13 cellular contexts compared by ENCODE assay signal in genomic region chr19:6667114-6667627, GRCh38. TPM values are rescaled to one million over a fixed set of nuclear protein-coding genes. Genes with fewer than 3 reads are reported as not detected.
DNase-seq lines count a peak whose midpoint lies in the region; ATAC-seq, FAIRE-seq and TF ChIP-seq lines count a peak whose summit lies in the region.
"Had no signal": no experiment of that assay in that cellular context is flagged by ENCODE, and none has a peak within 500 bp of the region (broad histone marks: within the 10 kb centered on the region; RNA-seq: fewer than 3 reads in every experiment).

No MANE protein-coding gene starts in this region.

- peak overlapping the region; percentile 58 for H3K4me3 ChIP-seq in GM12878
- H3K4me3 ChIP-seq: SK-N-MC, tibial nerve had no signal

- TF ChIP-seq CTCF in GM12878 (IDR thresholded peaks at IDR 0.05 in 2 of 3, conservative IDR thresholded peaks at IDR 0.05 in 1 of 3; ENCODE audit: control insufficient read depth in 2 of 3, extremely low read depth in 1 of 3, insufficient read depth in 1 of 3, low read depth in 3 of 3, low read length in 3 of 3) (no peak), osteocyte (IDR thresholded peaks at IDR 0.05) (no peak)

- POLR2A ChIA-PET in T-cell (lab: Charles Lee) (no interaction called here), GM12878 (lab: Charles Lee) (interaction anchor here (3.4 kb wide), 1 partner anchor 146 kb away, joined by 15 read pairs; no protein-coding TSS in a partner anchor)

- H3K27ac ChIP-seq in GM12878 (ENCODE audit: control insufficient read depth, insufficient read depth): no peak overlapping the region
- H3K27ac ChIP-seq: SK-N-MC, tibial nerve had no signal

- intact Hi-C loops in GM12878 (cut with micrococcal nuclease; ENCODE audit: unreplicated experiment) (no loop called here), left ventricle myocardium superior (cut with micrococcal nuclease) (no loop called here)

- no peak for TF ChIP-seq RAD21 in GM12878 (IDR thresholded peaks at IDR 0.05; ENCODE audit: insufficient read depth, low read depth, low read length)

- TF ChIP-seq POLR2A in GM12878 (IDR thresholded peaks at IDR 0.05; ENCODE audit: low read depth, low read length): no peak

- H3K36me3 Mint-ChIP-seq in T-cell (peaks cover 14% of the 10 kb centered on the region), osteocyte (ENCODE audit: unreplicated experiment) (no peaks in the 10 kb centered on the region)
- H3K36me3 Mint-ChIP-seq: mesothelial cell of epicardium had no signal

- no peak overlapping the region for H2AFZ ChIP-seq in GM12878 (ENCODE audit: control insufficient read depth, low read depth, low read length)

- TF ChIP-seq EP300 in GM12878 (IDR thresholded peaks at IDR 0.05; ENCODE audit: borderline replicate concordance in 1 of 2, control insufficient read depth in 1 of 2, low read depth in 2 of 2, low read length in 2 of 2): no peak

- WGBS in GM12878 (ENCODE audit: insufficient coverage, insufficient replicate concordance, low lambda C conversion rate, missing lambda C conversion rate): 98% methylated on average over 14 of the region's 14 CpGs

- no TSS peak for BruUV-seq in GM12878 (replicated peaks; lab: Mats Ljungman, UMichigan)

- H3K4me2 ChIP-seq in GM12878 (ENCODE audit: control insufficient read depth, insufficient read depth): peak overlapping the region; percentile 40

- peak overlapping the region; percentile 73 to 83 for H3K27ac Mint-ChIP-seq in T-cell
- no peak overlapping the region for H3K27ac Mint-ChIP-seq in osteocyte (ENCODE audit: unreplicated experiment)
- H3K27ac Mint-ChIP-seq: mesothelial cell of epicardium had no signal

- H3K9me3 Mint-ChIP-seq in T-cell (no peaks in the 10 kb centered on the region), osteocyte (ENCODE audit: unreplicated experiment) (no peaks in the 10 kb centered on the region)
- H3K9me3 Mint-ChIP-seq: mesothelial cell of epicardium had no signal

- peaks cover 2 to 8% of the 10 kb centered on the region in 2 experiments; a peak in 3 of 4 replicates for H3K36me3 ChIP-seq in GM12878 (ENCODE audit: control insufficient read depth in 2 of 2, insufficient read depth in 2 of 2, low read length in 1 of 2)
- H3K36me3 ChIP-seq: tibial nerve had no signal

- no peaks in the 10 kb centered on the region for H4K20me1 ChIP-seq in GM12878 (ENCODE audit: control insufficient read depth, insufficient read depth)

- in situ Hi-C loops in GM12878 (cut with MboI): no loop called here

- H3K9ac ChIP-seq in GM12878 (ENCODE audit: control insufficient read depth, insufficient read depth, low read length): no peak overlapping the region

- no peaks in the 10 kb centered on the region for H3K27me3 ChIP-seq in GM12878 (replicated peaks in 1 of 2; ENCODE audit: control insufficient read depth in 2 of 2, insufficient read depth in 2 of 2, low read length in 1 of 2)
- H3K27me3 ChIP-seq: tibial nerve had no signal

- no peak for FAIRE-seq in GM12878 (lab: Jason Lieb, UNC)

- SMC1A ChIA-PET in GM12878 (lab: Charles Lee; ENCODE audit: uncharacterized antibody, unreplicated experiment): no interaction called here

- peaks cover 34 to 47% (median 38%) of the 10 kb centered on the region in 3 donors for H3K4me1 Mint-ChIP-seq in T-cell
- H3K4me1 Mint-ChIP-seq in osteocyte (ENCODE audit: unreplicated experiment): no peaks in the 10 kb centered on the region
- H3K4me1 Mint-ChIP-seq: mesothelial cell of epicardium had no signal

- no peaks in the 10 kb centered on the region for H3K27me3 Mint-ChIP-seq in T-cell
- no peaks in the 10 kb centered on the region for H3K27me3 Mint-ChIP-seq in osteocyte (ENCODE audit: unreplicated experiment)

- DNase-seq in activated gamma-delta T cell treated with Interleukin-2 at 50 U/mL for 16 hours: peak; percentile 20
- DNase-seq in activated gamma-delta T cell (lab: John Stamatoyannopoulos, UW): no peak
- DNase-seq in T-cell: peak in 5 of 34 experiments; percentile 2 to 29 (median 23)
- no peak for DNase-seq in GM12878 (ENCODE audit: low read depth, low spot score)
- DNase-seq in stimulated activated CD8-positive, alpha-beta memory T cell treated with anti-CD3 and anti-CD28 coated beads, Interleukin-15, amount 100 ng/mL, for 4 hours (ENCODE audit: low read depth in 2 of 2): peak; percentile 27 to 38
- no peak for DNase-seq in osteocyte (ENCODE audit: extremely low spot score, unreplicated experiment)
- no peak for DNase-seq in left ventricle myocardium superior
- DNase-seq: NCI-H1092 treated with DMSO at 0.1 percent for 48 hours, NCI-H526 treated with DMSO at 0.1 percent for 48 hours had no signal

- H3K4me3 Mint-ChIP-seq in T-cell (peak overlapping the region; percentile 47 to 95 (median 66)), osteocyte (ENCODE audit: unreplicated experiment) (no peak overlapping the region)
- H3K4me3 Mint-ChIP-seq: mesothelial cell of epicardium had no signal

- ATAC-seq in T-cell (replicated peaks in 1 of 4): no peak
- no peak for ATAC-seq in GM12878
- ATAC-seq in GM21619 (IDR thresholded peaks at IDR 0.05; ENCODE audit: unreplicated experiment): no peak
- no peak for ATAC-seq in left ventricle myocardium superior

- peaks cover 37% of the 10 kb centered on the region for H3K79me2 ChIP-seq in GM12878 (ENCODE audit: control insufficient read depth, insufficient read depth, low read length)

- peaks cover 4% of the 10 kb centered on the region; the same call in 2 of the 3 replicates for H3K9me3 ChIP-seq in GM12878 (replicated peaks; ENCODE audit: control insufficient read depth, insufficient read depth, low read length)

- RAD21 ChIA-PET in GM12878 (lab: Charles Lee; ENCODE audit: unreplicated experiment): interaction anchor here (3.4 kb wide), 1 partner anchor 27 kb away, joined by 41 read pairs; no protein-coding TSS in a partner anchor

- peaks cover 24% of the 10 kb centered on the region for H3K4me1 ChIP-seq in GM12878 (ENCODE audit: control insufficient read depth, insufficient read depth, low read length)
- H3K4me1 ChIP-seq: tibial nerve had no signal

- CTCF ChIA-PET in T-cell (lab: Charles Lee) (no interaction called here), GM12878 (lab: Yijun Ruan, JAX) (interaction anchor here (1.0 to 2.8 kb wide), 3 partner anchors 26 to 71 kb away, joined by 3 to 8 read pairs (median 3); no protein-coding TSS in a partner anchor)

TF ChIP-seq in GM12878, 131 proteins besides CTCF, POLR2A, EP300 and RAD21 (continues in another document):
- TF ChIP-seq NR2C1 (IDR thresholded peaks at IDR 0.05) (0 out of 2 replicates have a peak, but pooled peaks have one; percentile 4), TARDBP (IDR thresholded peaks at IDR 0.05; ENCODE audit: borderline replicate concordance) (no peak), ATF2 (IDR thresholded peaks at IDR 0.05; ENCODE audit: low read length) (no peak)

RNA-seq across cellular contexts. Expression of gene TNFSF14, which starts 2.8 kb away (rescaled TPM):
- 10 to 100 TPM in 3 of 5 donors, 1 to 10 TPM in 2; 1.9 to 22.6 (median 12.7) TPM for total RNA-seq in T-cell
- 24.4 and 26.2 TPM in 2 replicates for total RNA-seq in GM12878 (2013; cell fraction: nucleolus; rRNA removed)
- 37.2 and 38.9 TPM in 2 replicates for total RNA-seq in GM12878 (2014; rRNA removed)
- 30.6 and 31.4 TPM in 2 replicates for total RNA-seq in GM12878 (2014; rRNA removed; fragmentation: Illumina TruSeq; extraction: Trizol)
- 36.7 and 40.5 TPM in 2 replicates for total RNA-seq in GM12878 (2021)
- 3.6 TPM for polyA plus RNA-seq in GM12878 (2011; ENCODE audit: low read depth)
- polyA plus RNA-seq in GM12878 (2011; rRNA removed): 17.3 and 21.7 TPM in 2 replicates
- 28.3 and 34.0 TPM in 2 replicates for polyA plus RNA-seq in GM12878 (2011; cell fraction: cytosol; rRNA removed)
- 6.8 and 11.0 TPM in 2 replicates for polyA plus RNA-seq in GM12878 (2011; cell fraction: nucleus; rRNA removed)
- 5.7 and 13.2 TPM in 2 replicates for polyA plus RNA-seq in GM12878 (2012)
- 34.2 and 34.7 TPM in 2 replicates for polyA plus RNA-seq in GM12878 (2014; fragmentation: Illumina TruSeq; extraction: Trizol)
- 1 to 10 TPM; 4.3 to 5.7 TPM for polyA plus RNA-seq in GM12878 (2014; fragmentation: Nextera tagmentation; extraction: Ambion mirVana)
- polyA plus RNA-seq in GM12878 (2014; rRNA removed): 26.6 and 29.4 TPM in 2 replicates
- 10 to 100 TPM; 30.0 to 31.2 TPM for polyA plus RNA-seq in GM12878 (2016; fragmentation: Nextera tagmentation; extraction: Ambion mirVana)
- 32.6 and 34.0 TPM in 2 replicates for polyA minus RNA-seq in GM12878 (2011; rRNA and poly(A)+ RNA removed)
- polyA minus RNA-seq in GM12878 (2011; cell fraction: cytosol; rRNA and poly(A)+ RNA removed): 9.5 and 9.9 TPM in 2 replicates
- 13.3 and 17.5 TPM in 2 replicates for polyA minus RNA-seq in GM12878 (2011; cell fraction: nucleus; rRNA and poly(A)+ RNA removed)
- total RNA-seq in osteocyte: not detected in 2 replicates
- 1.5 TPM for total RNA-seq in left ventricle myocardium superior

RNA-seq across cellular contexts. Expression of gene C3, which starts 53.3 kb away (rescaled TPM):
- total RNA-seq in T-cell (10 to 100 TPM in 1 of 5 donors, 1 to 10 TPM in 3, not detected in 1; 1.1 to 10.6 (median 7.6) TPM), GM12878 (2014; rRNA removed) (0.28 and 1.6 TPM in 2 replicates), GM12878 (2014; rRNA removed; fragmentation: Illumina TruSeq; extraction: Trizol) (0.54 and 1.1 TPM in 2 replicates), GM12878 (2021) (5.9 and 6.7 TPM in 2 replicates), osteocyte (0.56 TPM in 1 of 2 replicates, not detected in the other), left ventricle myocardium superior (398 TPM)
- 3.1 and 4.3 TPM in 2 replicates for total RNA-seq in GM12878 (2013; cell fraction: nucleolus; rRNA removed)
- not detected for polyA plus RNA-seq in GM12878 (2011; ENCODE audit: low read depth)
- polyA plus RNA-seq in GM12878 (2011; rRNA removed) (1.1 and 1.9 TPM in 2 replicates), GM12878 (2014; fragmentation: Illumina TruSeq; extraction: Trizol) (0.79 and 3.0 TPM in 2 replicates), GM12878 (2014; fragmentation: Nextera tagmentation; extraction: Ambion mirVana) (1 to 10 TPM in 1 of 2 experiments, under 1 TPM in 1; 0.64 to 2.7 TPM), GM12878 (2014; rRNA removed) (0.95 and 2.2 TPM in 2 replicates), GM12878 (2016; fragmentation: Nextera tagmentation; extraction: Ambion mirVana) (under 1 TPM; 0.20 to 0.25 TPM)
- 1.5 and 1.9 TPM in 2 replicates for polyA plus RNA-seq in GM12878 (2011; cell fraction: cytosol; rRNA removed)
- polyA plus RNA-seq in GM12878 (2011; cell fraction: nucleus; rRNA removed): 1.9 and 2.6 TPM in 2 replicates
- polyA plus RNA-seq in GM12878 (2012): 0.30 and 0.48 TPM in 2 replicates
- polyA minus RNA-seq in GM12878 (2011; rRNA and poly(A)+ RNA removed): 2.0 and 2.3 TPM in 2 replicates
- polyA minus RNA-seq in GM12878 (2011; cell fraction: cytosol; rRNA and poly(A)+ RNA removed): 48.6 and 52.2 TPM in 2 replicates
- polyA minus RNA-seq in GM12878 (2011; cell fraction: nucleus; rRNA and poly(A)+ RNA removed): 4.1 and 16.8 TPM in 2 replicates

Comparison
In these comparisons a context has a peak if more than half of its experiments do, and no peak if none do; other contexts are left out.
1. DNase-seq: peak in activated gamma-delta T cell treated with Interleukin-2 at 50 U/mL for 16 hours (single experiment) and stimulated activated CD8-positive, alpha-beta memory T cell treated with anti-CD3 and anti-CD28 coated beads, Interleukin-15, amount 100 ng/mL, for 4 hours (2 of 2); none in activated gamma-delta T cell (single experiment), GM12878 (single experiment), osteocyte (single experiment) and left ventricle myocardium superior (single experiment).
2. RNA of gene C3, which starts 53.3 kb away (total RNA-seq): 398 TPM in left ventricle myocardium superior (single experiment); 1.1 to 10.6 TPM in T-cell, 0.56 TPM in osteocyte and 0.28 to 6.7 TPM in GM12878; every median in the first group is over 10 times any median in the second.